ENCODE assay signal across 7 cellular contexts in the genomic region with DNA sequence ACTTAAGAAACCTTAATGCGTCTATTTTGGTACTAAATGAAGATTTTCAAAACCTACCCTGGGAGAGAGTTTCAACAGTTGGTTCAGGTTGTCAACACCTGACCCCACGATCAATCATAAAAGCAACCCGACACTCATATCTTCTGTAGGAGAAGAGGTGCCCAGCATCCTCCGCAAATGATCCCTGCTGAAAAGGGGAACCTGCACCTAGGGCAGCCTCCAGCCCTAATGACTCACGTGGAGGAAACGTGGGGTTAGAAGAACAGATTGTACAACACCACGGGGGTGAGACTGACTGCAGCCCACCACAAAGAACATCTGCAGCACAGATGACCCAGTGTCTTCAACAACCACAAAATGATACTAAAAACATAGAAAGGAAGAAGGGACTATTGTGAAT.
DNase-seq lines count a peak whose midpoint lies in the region; ATAC-seq and TF ChIP-seq lines count a peak whose summit lies in the region.

No MANE protein-coding gene starts in this region.

- no peak overlapping the region for H3K4me3 Mint-ChIP-seq in natural killer cell treated with Interleukin-12 subunit alpha and Interleukin-12 subunit beta and Interleukin-15 and Interleukin-18, amount 100 ng/mL, for 72 hours

- H3K27ac ChIP-seq in RWPE2 (ENCODE audit: poor library complexity, severe bottlenecking) = peak overlapping the region; percentile 95

- H3K27me3 ChIP-seq in RWPE2 (ENCODE audit: insufficient read depth, poor library complexity, severe bottlenecking) (no peaks in the 10 kb centered on the region), skeletal muscle satellite cell (ENCODE audit: control insufficient read depth, insufficient read depth, low read length) (no peaks in the 10 kb centered on the region)

- no peaks in the 10 kb centered on the region for H3K36me3 Mint-ChIP-seq in natural killer cell treated with Interleukin-12 subunit alpha and Interleukin-12 subunit beta and Interleukin-15 and Interleukin-18, amount 100 ng/mL, for 72 hours

- ATAC-seq in GM19025 (IDR thresholded peaks at IDR 0.05; ENCODE audit: low read depth, unreplicated experiment) (peak; percentile 25), HG02938 (IDR thresholded peaks at IDR 0.05; ENCODE audit: unreplicated experiment) (peak; percentile 60), RWPE2 (ENCODE audit: low read depth) (peak; percentile 28; the same call in 2 of the 3 replicates)
- no peak for ATAC-seq in natural killer cell treated with Interleukin-12 subunit alpha and Interleukin-12 subunit beta and Interleukin-15 and Interleukin-18, amount 100 ng/mL, for 72 hours

- no peaks in the 10 kb centered on the region for H3K4me1 Mint-ChIP-seq in natural killer cell treated with Interleukin-12 subunit alpha and Interleukin-12 subunit beta and Interleukin-15 and Interleukin-18, amount 100 ng/mL, for 72 hours (ENCODE audit: low read depth in 2 of 2)

- H3K4me1 ChIP-seq in RWPE2 (ENCODE audit: insufficient read depth, poor library complexity, severe bottlenecking) = peaks cover 68% of the 10 kb centered on the region
- H3K4me1 ChIP-seq in skeletal muscle satellite cell (ENCODE audit: control insufficient read depth, insufficient read depth, low read length) = peaks cover 48% of the 10 kb centered on the region

- H3K27me3 Mint-ChIP-seq in natural killer cell treated with Interleukin-12 subunit alpha and Interleukin-12 subunit beta and Interleukin-15 and Interleukin-18, amount 100 ng/mL, for 72 hours = peaks cover 19 to 21% of the 10 kb centered on the region in 2 donors

- DNase-seq in RWPE2 (ENCODE audit: low spot score) = no peak
- no peak for DNase-seq in cerebellar cortex (ENCODE audit: low spot score)
- no peak for DNase-seq in SHP77 (lab: John Stamatoyannopoulos, UW)
- DNase-seq in natural killer cell treated with Interleukin-12 subunit alpha and Interleukin-12 subunit beta and Interleukin-15 and Interleukin-18, amount 100 ng/mL, for 72 hours (ENCODE audit: low spot score) = no peak

- no peak for TF ChIP-seq CTCF in RWPE2 (IDR thresholded peaks at IDR 0.05; ENCODE audit: poor library complexity, severe bottlenecking)

- no peak overlapping the region for H3K27ac Mint-ChIP-seq in natural killer cell treated with Interleukin-12 subunit alpha and Interleukin-12 subunit beta and Interleukin-15 and Interleukin-18, amount 100 ng/mL, for 72 hours

- no peak overlapping the region for H3K4me3 ChIP-seq in RWPE2 (ENCODE audit: severe bottlenecking)
- H3K4me3 ChIP-seq in skeletal muscle satellite cell (ENCODE audit: low read length) = no peak overlapping the region

- H3K9me3 ChIP-seq in RWPE2 (ENCODE audit: severe bottlenecking) (no peaks in the 10 kb centered on the region), skeletal muscle satellite cell (replicated peaks; ENCODE audit: low read length) (no peaks in the 10 kb centered on the region)

- H3K36me3 ChIP-seq in RWPE2 (ENCODE audit: low read depth) = peaks cover 52% of the 10 kb centered on the region
- H3K36me3 ChIP-seq in skeletal muscle satellite cell (ENCODE audit: insufficient read depth, low read length) = peaks cover 52% of the 10 kb centered on the region

- H3K9me3 Mint-ChIP-seq in natural killer cell treated with Interleukin-12 subunit alpha and Interleukin-12 subunit beta and Interleukin-15 and Interleukin-18, amount 100 ng/mL, for 72 hours = no peaks in the 10 kb centered on the region

- peak overlapping the region; percentile 34 for H3K9ac ChIP-seq in skeletal muscle satellite cell (ENCODE audit: low read depth, low read length)

- peak overlapping the region; percentile 25 for H3K4me2 ChIP-seq in skeletal muscle satellite cell (ENCODE audit: low read length)

Comparison
In these comparisons a context has a peak if more than half of its experiments do, and no peak if none do; other contexts are left out.
1. ATAC-seq: peak in GM19025 (single experiment), HG02938 (single experiment) and RWPE2 (single experiment); none in natural killer cell treated with Interleukin-12 subunit alpha and Interleukin-12 subunit beta and Interleukin-15 and Interleukin-18, amount 100 ng/mL, for 72 hours (0 of 2).